Comparison of ENCODE assay signal across 1 cellular context in the genomic region with DNA sequence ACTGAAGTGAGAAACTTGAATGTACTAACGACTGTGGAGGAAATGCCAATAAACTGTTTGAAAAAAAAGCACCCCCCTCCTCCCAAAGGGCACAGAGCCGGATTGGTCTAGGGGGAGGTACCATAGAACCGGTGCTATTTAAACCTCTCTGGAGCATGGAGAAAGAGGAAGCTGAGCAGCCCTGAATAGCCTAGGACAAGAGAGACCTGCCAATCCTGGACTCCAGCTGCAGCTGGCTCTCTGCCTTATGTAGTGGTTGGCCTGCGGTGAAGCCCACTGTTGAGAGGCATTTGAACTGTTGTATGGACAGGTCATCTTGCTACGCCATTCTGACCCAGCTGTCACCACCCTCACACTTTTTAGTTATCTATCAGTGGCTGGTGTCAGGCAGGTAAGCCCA.
TF ChIP-seq lines count a peak whose summit lies in the region.

No MANE protein-coding gene starts in this region.

TF ChIP-seq in WTC11, 78 proteins besides CTCF, POLR2A, EP300 and RAD21 (continued from another document):
- TF ChIP-seq, protein P1, sequence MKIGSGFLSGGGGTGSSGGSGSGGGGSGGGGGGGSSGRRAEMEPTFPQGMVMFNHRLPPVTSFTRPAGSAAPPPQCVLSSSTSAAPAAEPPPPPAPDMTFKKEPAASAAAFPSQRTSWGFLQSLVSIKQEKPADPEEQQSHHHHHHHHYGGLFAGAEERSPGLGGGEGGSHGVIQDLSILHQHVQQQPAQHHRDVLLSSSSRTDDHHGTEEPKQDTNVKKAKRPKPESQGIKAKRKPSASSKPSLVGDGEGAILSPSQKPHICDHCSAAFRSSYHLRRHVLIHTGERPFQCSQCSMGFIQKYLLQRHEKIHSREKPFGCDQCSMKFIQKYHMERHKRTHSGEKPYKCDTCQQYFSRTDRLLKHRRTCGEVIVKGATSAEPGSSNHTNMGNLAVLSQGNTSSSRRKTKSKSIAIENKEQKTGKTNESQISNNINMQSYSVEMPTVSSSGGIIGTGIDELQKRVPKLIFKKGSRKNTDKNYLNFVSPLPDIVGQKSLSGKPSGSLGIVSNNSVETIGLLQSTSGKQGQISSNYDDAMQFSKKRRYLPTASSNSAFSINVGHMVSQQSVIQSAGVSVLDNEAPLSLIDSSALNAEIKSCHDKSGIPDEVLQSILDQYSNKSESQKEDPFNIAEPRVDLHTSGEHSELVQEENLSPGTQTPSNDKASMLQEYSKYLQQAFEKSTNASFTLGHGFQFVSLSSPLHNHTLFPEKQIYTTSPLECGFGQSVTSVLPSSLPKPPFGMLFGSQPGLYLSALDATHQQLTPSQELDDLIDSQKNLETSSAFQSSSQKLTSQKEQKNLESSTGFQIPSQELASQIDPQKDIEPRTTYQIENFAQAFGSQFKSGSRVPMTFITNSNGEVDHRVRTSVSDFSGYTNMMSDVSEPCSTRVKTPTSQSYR (CRISPR knock-in tag; IDR thresholded peaks at IDR 0.05) = no peak
